Comparison of ENCODE assay signal across 8 cellular contexts in genomic region chr9:37466037-37466709, GRCh38. TPM values are rescaled to one million over a fixed set of nuclear protein-coding genes. Genes with fewer than 3 reads are reported as not detected.
DNase-seq lines count a peak whose midpoint lies in the region; ATAC-seq and TF ChIP-seq lines count a peak whose summit lies in the region.

No MANE protein-coding gene starts in this region.

- no peaks in the 10 kb centered on the region for H3K27me3 ChIP-seq in neural cell (ENCODE audit: insufficient read depth, low read depth, low read length)

- no peaks in the 10 kb centered on the region for H3K27me3 Mint-ChIP-seq in activated T-helper 17 cell treated with anti-CD3 and anti-CD28 coated beads, Interleukin-2, amount 50 U/mL, for 72 hours

- H3K9me3 Mint-ChIP-seq in activated T-helper 17 cell treated with anti-CD3 and anti-CD28 coated beads, Interleukin-2, amount 50 U/mL, for 72 hours = no peaks in the 10 kb centered on the region

- no peak for TF ChIP-seq RAD21 in neural cell (conservative IDR thresholded peaks at IDR 0.05)

- peak overlapping the region; percentile 75 for H3K4me2 ChIP-seq in neural cell (ENCODE audit: low read length)

- H3K9me2 ChIP-seq in neural cell (ENCODE audit: insufficient read depth, low read length) = no peaks in the 10 kb centered on the region

- peaks cover 35% of the 10 kb centered on the region for H3K79me2 ChIP-seq in neural cell (replicated peaks; ENCODE audit: insufficient read depth, low read length)

- H4K20me1 ChIP-seq in neural cell (ENCODE audit: insufficient read depth) = peaks cover 6% of the 10 kb centered on the region

- H3K9me3 ChIP-seq in neural cell (ENCODE audit: low read length) = no peaks in the 10 kb centered on the region

- H3K4me3 ChIP-seq in foreskin fibroblast (ENCODE audit: low read depth in 1 of 2, low read length in 2 of 2) (peak overlapping the region; percentile 87 to 98), neural cell (ENCODE audit: low read length) (peak overlapping the region; percentile 98)

- H2AFZ ChIP-seq in neural cell (ENCODE audit: low read depth, low read length) = peak overlapping the region; percentile 80

- DNase-seq in NCI-H748 (lab: John Stamatoyannopoulos, UW; ENCODE audit: unreplicated experiment) (peak; percentile 60), NCI-H748 treated with DMSO at 0.1 percent for 48 hours (lab: John Stamatoyannopoulos, UW) (no peak), NCI-H2196 treated with DMSO at 0.1 percent for 48 hours (lab: John Stamatoyannopoulos, UW; ENCODE audit: unreplicated experiment) (peak; percentile 69), foreskin fibroblast (peak; percentile 48 to 83), ureter (ENCODE audit: low spot score) (peak; percentile 73)

- peaks cover 30% of the 10 kb centered on the region for H3K36me3 Mint-ChIP-seq in activated T-helper 17 cell treated with anti-CD3 and anti-CD28 coated beads, Interleukin-2, amount 50 U/mL, for 72 hours (ENCODE audit: low read depth)

- H3F3A ChIP-seq in neural cell (ENCODE audit: insufficient read depth, low read length, poor library complexity, severe bottlenecking) = no peaks in the 10 kb centered on the region

- peak overlapping the region; percentile 95 for H3K27ac Mint-ChIP-seq in activated T-helper 17 cell treated with anti-CD3 and anti-CD28 coated beads, Interleukin-2, amount 50 U/mL, for 72 hours

- H3K4me1 Mint-ChIP-seq in activated T-helper 17 cell treated with anti-CD3 and anti-CD28 coated beads, Interleukin-2, amount 50 U/mL, for 72 hours = peaks cover 16% of the 10 kb centered on the region

- peak overlapping the region; percentile 93 for H3K9ac ChIP-seq in neural cell (ENCODE audit: low read length)

- H3K27ac ChIP-seq in neural cell (ENCODE audit: low read length) = peak overlapping the region; percentile 96

- peak; percentile 9 for TF ChIP-seq EP300 in neural cell (conservative IDR thresholded peaks at IDR 0.05; ENCODE audit: poor library complexity, severe bottlenecking)

- ATAC-seq in HG02884 (IDR thresholded peaks at IDR 0.05; ENCODE audit: unreplicated experiment) = peak; percentile 5
- ATAC-seq in activated T-helper 17 cell treated with anti-CD3 and anti-CD28 coated beads, Interleukin-2, amount 50 U/mL, for 72 hours (replicated peaks) = peak; percentile 12

- peak overlapping the region; percentile 90 for H3K4me3 Mint-ChIP-seq in activated T-helper 17 cell treated with anti-CD3 and anti-CD28 coated beads, Interleukin-2, amount 50 U/mL, for 72 hours

- no peaks in the 10 kb centered on the region for H3K36me3 ChIP-seq in neural cell (ENCODE audit: insufficient read depth, low read length)

- TF ChIP-seq CTCF in foreskin fibroblast (IDR thresholded peaks at IDR 0.05; ENCODE audit: low read depth, low read length) (no peak), neural cell (IDR thresholded peaks at IDR 0.05; ENCODE audit: poor library complexity, severe bottlenecking) (no peak)

TF ChIP-seq in neural cell, 6 proteins besides CTCF, POLR2A, EP300 and RAD21:
- TF ChIP-seq SMC3 (conservative IDR thresholded peaks at IDR 0.05; ENCODE audit: poor library complexity) (peak; percentile 25), POLR2AphosphoS5 (IDR thresholded peaks at IDR 0.05) (peak; percentile 76), TAF1 (IDR thresholded peaks at IDR 0.05; ENCODE audit: low read depth) (peak; percentile 81), REST (IDR thresholded peaks at IDR 0.05; ENCODE audit: borderline replicate concordance) (peak; percentile 47), EZH2 (IDR thresholded peaks at IDR 0.05; ENCODE audit: borderline replicate concordance, insufficient read depth, low read length, poor library complexity, severe bottlenecking) (no peak), MXI1 (conservative IDR thresholded peaks at IDR 0.05; ENCODE audit: poor library complexity, severe bottlenecking) (peak; percentile 22)
TF ChIP-seq in neural cell: peak in this region for 5.

RNA-seq across cellular contexts. Expression of gene ZBTB5, which starts 0.9 kb away (rescaled TPM):
- 10 to 100 TPM in 1 of 2 donors, 1 to 10 TPM in 1; 7.7 to 13.8 TPM for total RNA-seq in activated T-helper 17 cell treated with anti-CD3 and anti-CD28 coated beads, Interleukin-2, amount 50 U/mL, for 72 hours
- polyA plus RNA-seq in neural cell = 21.0 and 23.6 TPM in 2 replicates
- 46.3 and 49.3 TPM in 2 replicates for polyA minus RNA-seq in neural cell
- 12.6 TPM for total RNA-seq in ureter

RNA-seq across cellular contexts. Expression of gene POLR1E, which starts 19.6 kb away (rescaled TPM):
- 10 to 100 TPM; 57.3 to 65.1 TPM for total RNA-seq in activated T-helper 17 cell treated with anti-CD3 and anti-CD28 coated beads, Interleukin-2, amount 50 U/mL, for 72 hours
- 15.9 and 19.1 TPM in 2 replicates for polyA plus RNA-seq in neural cell
- polyA minus RNA-seq in neural cell = 25.9 and 29.0 TPM in 2 replicates
- 27.5 TPM for total RNA-seq in ureter

RNA-seq across cellular contexts. Expression of gene GRHPR, which starts 43.7 kb away (rescaled TPM):
- total RNA-seq in activated T-helper 17 cell treated with anti-CD3 and anti-CD28 coated beads, Interleukin-2, amount 50 U/mL, for 72 hours = 10 to 100 TPM; 46.4 to 47.0 TPM
- 128 and 137 TPM in 2 replicates for polyA plus RNA-seq in neural cell
- polyA minus RNA-seq in neural cell = 54.8 and 60.7 TPM in 2 replicates
- 74.2 TPM for total RNA-seq in ureter
